Comparison of ENCODE assay signal across 31 cellular contexts in genomic region chr14:83289390-83289789, GRCh38.
"Had no signal": no experiment of that assay in that cellular context is flagged by ENCODE, and none has a peak within 500 bp of the region (broad histone marks: within the 10 kb centered on the region; RNA-seq: fewer than 3 reads in every experiment).

No MANE protein-coding gene starts in this region.

- H3K4me3 ChIP-seq: neural progenitor cell, ovary, psoas muscle, right lobe of liver, skin epidermis, smooth muscle cell, spleen, suprapubic skin, testis, tibial artery, transverse colon, upper lobe of right lung, uterus had no signal

- H3K4me3 Mint-ChIP-seq: natural killer cell; nephron; neural progenitor cell; stimulated activated memory B cell treated with anti-CD40 and anti-IgM and Interleukin-4, amounts not matched to agents 10 μg/mL and 1 μg/mL and 100 μg/mL, for 72 hours; stimulated activated naive CD8-positive, alpha-beta T cell treated with anti-CD3 and anti-CD28 coated beads, Interleukin-15, amount 100 ng/mL, for 72 hours; type B pancreatic cell had no signal

- H3K27ac ChIP-seq: neural progenitor cell, ovary, parathyroid adenoma, psoas muscle, right lobe of liver, skin epidermis, spleen, suprapubic skin, testis, tibial artery, transverse colon, upper lobe of right lung, uterus had no signal

- H3K27ac Mint-ChIP-seq: natural killer cell; nephron; neural progenitor cell; progenitor cell of endocrine pancreas; stimulated activated memory B cell treated with anti-CD40 and anti-IgM and Interleukin-4, amounts not matched to agents 10 μg/mL and 1 μg/mL and 100 μg/mL, for 72 hours; stimulated activated naive CD8-positive, alpha-beta T cell treated with anti-CD3 and anti-CD28 coated beads, Interleukin-15, amount 100 ng/mL, for 72 hours; type B pancreatic cell had no signal

- H3K9ac ChIP-seq: neural progenitor cell, parathyroid adenoma had no signal

- H3K9me3 ChIP-seq: ovary, psoas muscle, right lobe of liver, spleen, suprapubic skin, testis, tibial artery, transverse colon, upper lobe of right lung, uterus had no signal

- H3K9me3 Mint-ChIP-seq: nephron, neural progenitor cell, type B pancreatic cell had no signal

- H3K4me1 ChIP-seq: neural progenitor cell, parathyroid adenoma, psoas muscle, right lobe of liver, spleen, suprapubic skin, testis, tibial artery, transverse colon, upper lobe of right lung, uterus had no signal

- H3K4me2 ChIP-seq: neural progenitor cell, smooth muscle cell had no signal

- H3K4me1 Mint-ChIP-seq: natural killer cell; nephron; neural progenitor cell; stimulated activated memory B cell treated with anti-CD40 and anti-IgM and Interleukin-4, amounts not matched to agents 10 μg/mL and 1 μg/mL and 100 μg/mL, for 72 hours; stimulated activated naive CD8-positive, alpha-beta T cell treated with anti-CD3 and anti-CD28 coated beads, Interleukin-15, amount 100 ng/mL, for 72 hours had no signal

- H3K27me3 ChIP-seq: neural progenitor cell, ovary, right lobe of liver, spleen, suprapubic skin, testis, tibial artery, transverse colon, upper lobe of right lung, uterus had no signal

- H2AFZ ChIP-seq: parathyroid adenoma had no signal

- H3K79me2 ChIP-seq: parathyroid adenoma had no signal

- H3K36me3 Mint-ChIP-seq: neural progenitor cell; stimulated activated memory B cell treated with anti-CD40 and anti-IgM and Interleukin-4, amounts not matched to agents 10 μg/mL and 1 μg/mL and 100 μg/mL, for 72 hours; type B pancreatic cell had no signal

- H3K27me3 Mint-ChIP-seq: progenitor cell of endocrine pancreas; stimulated activated memory B cell treated with anti-CD40 and anti-IgM and Interleukin-4, amounts not matched to agents 10 μg/mL and 1 μg/mL and 100 μg/mL, for 72 hours; stimulated activated naive CD8-positive, alpha-beta T cell treated with anti-CD3 and anti-CD28 coated beads, Interleukin-15, amount 100 ng/mL, for 72 hours; type B pancreatic cell had no signal

- ATAC-seq: natural killer cell; psoas muscle; right cardiac atrium; right lobe of liver; stimulated activated memory B cell treated with anti-CD40 and anti-IgM and Interleukin-4, amounts not matched to agents 10 μg/mL and 1 μg/mL and 100 μg/mL, for 72 hours; stimulated activated naive CD8-positive, alpha-beta T cell treated with anti-CD3 and anti-CD28 coated beads, Interleukin-15, amount 100 ng/mL, for 72 hours; stimulated activated naive CD8-positive, alpha-beta T cell treated with anti-CD3 and anti-CD28 coated beads, Interleukin-15, Interleukin-2, amounts not matched to agents 100 U/mL and 50 U/mL, for 24 hours; upper lobe of right lung had no signal

- DNase-seq: natural killer cell; occipital lobe; ovary; posterior cingulate gyrus; psoas muscle; right cardiac atrium; right lobe of liver; spleen; stimulated activated CD4-positive, alpha-beta T cell treated with anti-CD3 and anti-CD28 coated beads, Interleukin-12 subunit alpha, Interleukin-12 subunit beta, amount 100 ng/mL, for 4 hours; stimulated activated CD4-positive, alpha-beta T cell treated with anti-CD3 and anti-CD28 coated beads, Interleukin-1b, Interleukin-23, amount 100 ng/mL, for 48 hours; stimulated activated CD4-positive, alpha-beta T cell treated with anti-CD3 and anti-CD28 coated beads, Interleukin-4, amount 100 ng/mL, for 1 hour; stimulated activated CD4-positive, alpha-beta T cell treated with anti-CD3 and anti-CD28 coated beads, Interleukin-4, amount 100 ng/mL, for 4 hours; stimulated activated CD8-positive, alpha-beta memory T cell treated with anti-CD3 and anti-CD28 coated beads, Interleukin-4, amount 100 ng/mL, for 48 hours; stimulated activated naive CD4-positive, alpha-beta T cell; stimulated activated naive CD8-positive, alpha-beta T cell treated with anti-CD3 and anti-CD28 coated beads, Interleukin-15, amount 100 ng/mL, for 72 hours; stimulated activated naive CD8-positive, alpha-beta T cell treated with anti-CD3 and anti-CD28 coated beads, Interleukin-15, Interleukin-2, amounts not matched to agents 100 U/mL and 50 U/mL, for 24 hours; substantia nigra; testis; tibial artery; transverse colon; upper lobe of right lung; uterus had no signal

- H3K36me3 ChIP-seq: neural progenitor cell, ovary, right lobe of liver, spleen, suprapubic skin, tibial artery, transverse colon, upper lobe of right lung, uterus had no signal
